ENCODE assay signal across 28 cellular contexts in genomic region chr18:6600667-6601066, GRCh38.
"Had no signal": no experiment of that assay in that cellular context is flagged by ENCODE, and none has a peak within 500 bp of the region (broad histone marks: within the 10 kb centered on the region; RNA-seq: fewer than 3 reads in every experiment).

No MANE protein-coding gene starts in this region.

- H2AFZ ChIP-seq: parathyroid adenoma had no signal

- H3K79me2 ChIP-seq: parathyroid adenoma had no signal

- H3K27ac ChIP-seq: neutrophil, ovary, parathyroid adenoma, psoas muscle, skin epidermis, spleen, stomach, thoracic aorta, thyroid gland, tibial nerve, upper lobe of left lung had no signal

- H3K36me3 ChIP-seq: neutrophil, ovary, spleen, stomach, thoracic aorta, thyroid gland, tibial nerve, upper lobe of left lung had no signal

- H3K9me3 ChIP-seq: neutrophil, ovary, psoas muscle, spleen, stomach, thoracic aorta, thyroid gland, tibial nerve, upper lobe of left lung had no signal

- H3K4me3 ChIP-seq: ovary, psoas muscle, skin epidermis, smooth muscle cell, spleen, stomach, thoracic aorta, thyroid gland, tibial nerve, upper lobe of left lung had no signal

- H3K4me2 ChIP-seq: smooth muscle cell had no signal

- H3K9ac ChIP-seq: parathyroid adenoma had no signal

- ATAC-seq: naive thymus-derived CD8-positive, alpha-beta T cell; natural killer cell treated with Interleukin-12 subunit alpha and Interleukin-12 subunit beta and Interleukin-15 and Interleukin-18, amount 100 ng/mL, for 72 hours; psoas muscle; right cardiac atrium; sciatic nerve; stimulated activated effector memory CD8-positive, alpha-beta T cell treated with anti-CD3 and anti-CD28 coated beads, Interleukin-12 subunit alpha, Interleukin-12 subunit beta, amount 100 ng/mL, for 72 hours; stimulated activated naive B cell treated with anti-CD40 and anti-IgM and Interleukin-4, amounts not matched to agents 10 μg/mL and 1 μg/mL and 100 μg/mL, for 72 hours had no signal

- H3K27me3 ChIP-seq: neutrophil, ovary, spleen, stomach, thyroid gland, tibial nerve, upper lobe of left lung had no signal

- H3K4me1 ChIP-seq: psoas muscle, spleen, stomach had no signal

- DNase-seq: naive B cell; naive thymus-derived CD8-positive, alpha-beta T cell; nephron progenitor cell; nucleus accumbens; posterior cingulate gyrus; psoas muscle; right cardiac atrium; spleen; stimulated activated CD4-positive, alpha-beta T cell treated with anti-CD3 and anti-CD28 coated beads, Interleukin-12 subunit alpha, Interleukin-12 subunit beta, amount 100 ng/mL, for 4 hours; stimulated activated CD4-positive, alpha-beta T cell treated with anti-CD3 and anti-CD28 coated beads, Interleukin-2, amount 100 ng/mL, for 24 hours; stimulated activated CD4-positive, alpha-beta T cell treated with anti-CD3 and anti-CD28 coated beads, Interleukin-2, amount 100 ng/mL, for 48 hours; stimulated activated CD4-positive, alpha-beta T cell treated with anti-CD3 and anti-CD28 coated beads, Interleukin-4, amount 100 ng/mL, for 24 hours; stimulated activated naive B cell treated with anti-CD40 and anti-IgM and Interleukin-4, amounts not matched to agents 10 μg/mL and 1 μg/mL and 100 μg/mL, for 72 hours; stimulated activated naive CD4-positive, alpha-beta T cell treated with Interleukin-2 at 50 U/mL for 16 hours; stomach; thyroid gland; trophoblast cell; upper lobe of left lung had no signal
